16 cellular contexts compared by ENCODE assay signal in genomic region chr1:64940026-64940425, GRCh38. TPM values are rescaled to one million over a fixed set of nuclear protein-coding genes. Genes with fewer than 3 reads are reported as not detected.
DNase-seq lines count a peak whose midpoint lies in the region; ATAC-seq, FAIRE-seq and TF ChIP-seq lines count a peak whose summit lies in the region.
"Had no signal": no experiment of that assay in that cellular context is flagged by ENCODE, and none has a peak within 500 bp of the region (broad histone marks: within the 10 kb centered on the region; RNA-seq: fewer than 3 reads in every experiment).

No MANE protein-coding gene starts in this region.

- FAIRE-seq in bronchial epithelial cell (lab: Jason Lieb, UNC): no peak
- FAIRE-seq: frontal cortex had no signal

- no peaks in the 10 kb centered on the region for H3K9me3 ChIP-seq in neutrophil
- H3K9me3 ChIP-seq: right lobe of liver, thoracic aorta had no signal

- DNase-seq in NCI-H2081 (lab: John Stamatoyannopoulos, UW): peak; percentile 13 to 32
- DNase-seq in bronchial epithelial cell (ENCODE audit: low read depth): peak; percentile 25
- no peak for DNase-seq in foreskin fibroblast
- DNase-seq in hepatic stellate cell (ENCODE audit: low spot score): no peak
- DNase-seq: endodermal cell; Karpas-422; NCI-H2029 treated with DMSO at 0.1 percent for 48 hours; right lobe of liver; stimulated activated CD4-positive, alpha-beta T cell treated with anti-CD3 and anti-CD28 coated beads, Interleukin-1b, Interleukin-23, amount 100 ng/mL, for 48 hours had no signal

- TF ChIP-seq CTCF in bronchial epithelial cell (IDR thresholded peaks at IDR 0.05; ENCODE audit: insufficient read depth, low read length, severe bottlenecking) (no peak), neutrophil (IDR thresholded peaks at IDR 0.05) (no peak), foreskin fibroblast (IDR thresholded peaks at IDR 0.05; ENCODE audit: low read depth, low read length) (no peak)

- no peaks in the 10 kb centered on the region for H3K36me3 ChIP-seq in bronchial epithelial cell (ENCODE audit: control insufficient read depth, insufficient read depth, low read length)
- H3K36me3 ChIP-seq in neutrophil: no peaks in the 10 kb centered on the region
- H3K36me3 ChIP-seq: cardiac muscle cell, right lobe of liver, thoracic aorta had no signal

- peaks cover 15 to 37% of the 10 kb centered on the region in 2 experiments for H3K4me1 ChIP-seq in neutrophil (ENCODE audit: control insufficient read depth in 1 of 2, insufficient read depth in 1 of 2, low read depth in 1 of 2, low read length in 1 of 2)

- ATAC-seq in HG02973 (IDR thresholded peaks at IDR 0.05; ENCODE audit: unreplicated experiment) (peak; percentile 54), HG03135 (IDR thresholded peaks at IDR 0.05; ENCODE audit: unreplicated experiment) (no peak)
- ATAC-seq: right lobe of liver had no signal

- H3K4me3 ChIP-seq in bronchial epithelial cell (ENCODE audit: low read depth, low read length) (no peak overlapping the region), neutrophil (ENCODE audit: low read depth in 1 of 2, low read length in 1 of 2) (no peak overlapping the region), foreskin fibroblast (ENCODE audit: low read depth in 1 of 2, low read length in 2 of 2) (no peak overlapping the region)
- H3K4me3 ChIP-seq: BLaER1, cardiac muscle cell, right lobe of liver, thoracic aorta had no signal

- H3K27ac ChIP-seq in neutrophil: peak overlapping the region; percentile 38
- H3K27ac ChIP-seq: BLaER1, cardiac muscle cell, right lobe of liver, thoracic aorta had no signal

- H3K27me3 ChIP-seq in bronchial epithelial cell (ENCODE audit: control insufficient read depth, insufficient read depth, low read length) (no peaks in the 10 kb centered on the region), neutrophil (no peaks in the 10 kb centered on the region)
- H3K27me3 ChIP-seq: BLaER1, cardiac muscle cell, right lobe of liver had no signal

RNA-seq across cellular contexts. Expression of gene JAK1, which starts 26.3 kb away (rescaled TPM):
- 55.8 and 63.0 TPM in 2 replicates for total RNA-seq in bronchial epithelial cell

Comparison
In these comparisons a context has a peak if more than half of its experiments do, and no peak if none do; other contexts are left out.
1. DNase-seq: peak in NCI-H2081 (2 of 2) and bronchial epithelial cell (single experiment); none in foreskin fibroblast (0 of 2) and hepatic stellate cell (single experiment).